Comparison of ENCODE assay signal across 1 cellular context in genomic region chr6:130525378-130525777, GRCh38.
TF ChIP-seq lines count a peak whose summit lies in the region.

No MANE protein-coding gene starts in this region.

TF ChIP-seq in SK-N-SH, 30 proteins besides CTCF, POLR2A, EP300 and RAD21 (continued from another document):
- TF ChIP-seq ZBTB33 (IDR thresholded peaks at IDR 0.05; ENCODE audit: borderline replicate concordance, low read depth) = no peak
